ENCODE assay signal across 28 cellular contexts in genomic region chr1:234896477-234897364, GRCh38.
DNase-seq lines count a peak whose midpoint lies in the region; TF ChIP-seq lines count a peak whose summit lies in the region.
"Had no signal": no experiment of that assay in that cellular context is flagged by ENCODE, and none has a peak within 500 bp of the region (broad histone marks: within the 10 kb centered on the region; RNA-seq: fewer than 3 reads in every experiment).

No MANE protein-coding gene starts in this region.

- H4K20me1 ChIP-seq in BLaER1: no peaks in the 10 kb centered on the region

- H3K4me3 ChIP-seq in BLaER1: no peak overlapping the region
- no peak overlapping the region for H3K4me3 ChIP-seq in trophoblast cell (ENCODE audit: low read depth, low read length)
- H3K4me3 ChIP-seq in tibial nerve: no peak overlapping the region
- H3K4me3 ChIP-seq: body of pancreas, dorsolateral prefrontal cortex, esophagus squamous epithelium, lower lobe of right lung, smooth muscle cell, stomach, thyroid gland had no signal

- H3K4me1 ChIP-seq in BLaER1 (peaks cover 65% of the 10 kb centered on the region), trophoblast cell (ENCODE audit: control insufficient read depth in 1 of 2, insufficient read depth in 2 of 2, low read length in 2 of 2) (peaks cover 12 to 18% of the 10 kb centered on the region in 2 experiments), tibial nerve (peaks cover 0 to 14% (median 0%) of the 10 kb centered on the region in 4 donors)

- H2BK5ac ChIP-seq in trophoblast cell (ENCODE audit: low read depth, low read length, poor library complexity): no peak overlapping the region

- no peaks in the 10 kb centered on the region for H3K79me1 ChIP-seq in trophoblast cell (ENCODE audit: low read length)

- no peak overlapping the region for H2AFZ ChIP-seq in trophoblast cell (ENCODE audit: insufficient read depth, low read length, poor library complexity)

- H3K9me3 ChIP-seq in BLaER1 (no peaks in the 10 kb centered on the region), trophoblast cell (ENCODE audit: insufficient read depth, low read depth, low read length) (no peaks in the 10 kb centered on the region), tibial nerve (no peaks in the 10 kb centered on the region)
- H3K9me3 ChIP-seq: body of pancreas, esophagus squamous epithelium, lower lobe of right lung, stomach, thyroid gland had no signal

- peak overlapping the region; percentile 11 for H4K91ac ChIP-seq in trophoblast cell (ENCODE audit: low read depth, low read length)

- in situ Hi-C loops in G401 (cut with HindIII; ENCODE audit: low sequenced_read_pairs): no loop called here

- H3K27ac ChIP-seq in BLaER1 (0 out of 2 replicates have a peak overlapping the region, but pooled peaks have one; percentile 20), trophoblast cell (ENCODE audit: low read depth, low read length) (no peak overlapping the region), tibial nerve (no peak overlapping the region)
- H3K27ac ChIP-seq: body of pancreas, dorsolateral prefrontal cortex, esophagus squamous epithelium, foreskin keratinocyte, lower lobe of right lung, thyroid gland had no signal

- no peak overlapping the region for H3K14ac ChIP-seq in trophoblast cell (ENCODE audit: low read length)

- no CpG with 5 or more reads among the region's 15 CpGs for WGBS in trophoblast cell (ENCODE audit: extremely low coverage, insufficient coverage, insufficient read length)
- WGBS in tibial nerve, 2 donors: 87 to 88% methylated on average over 15 of the region's 15 CpGs

- TF ChIP-seq EP300 in tibial nerve (IDR thresholded peaks at IDR 0.05): no peak

- no peak for TF ChIP-seq POLR2A in tibial nerve (IDR thresholded peaks at IDR 0.05)

- H2AK5ac ChIP-seq in trophoblast cell (ENCODE audit: low read length): peak overlapping the region; percentile 44

- no peaks in the 10 kb centered on the region for H3K79me2 ChIP-seq in trophoblast cell (ENCODE audit: control insufficient read depth, insufficient read depth, low read length, poor library complexity)

- no peaks in the 10 kb centered on the region for H3K27me3 ChIP-seq in BLaER1
- H3K27me3 ChIP-seq in trophoblast cell (ENCODE audit: insufficient read depth, low read length): no peaks in the 10 kb centered on the region
- no peaks in the 10 kb centered on the region for H3K27me3 ChIP-seq in tibial nerve
- H3K27me3 ChIP-seq: body of pancreas, dorsolateral prefrontal cortex, esophagus squamous epithelium, foreskin keratinocyte, stomach, thyroid gland had no signal

- no peak overlapping the region for H3K9ac ChIP-seq in BLaER1
- no peak overlapping the region for H3K9ac ChIP-seq in trophoblast cell (ENCODE audit: low read length)

- peak overlapping the region; percentile 58 for H3K4me2 ChIP-seq in BLaER1
- no peak overlapping the region for H3K4me2 ChIP-seq in trophoblast cell (ENCODE audit: low read length)
- H3K4me2 ChIP-seq: smooth muscle cell had no signal

- H3K18ac ChIP-seq in trophoblast cell (ENCODE audit: low read length): peak overlapping the region; percentile 11

- H2BK120ac ChIP-seq in trophoblast cell (ENCODE audit: insufficient read depth, low read length, poor library complexity): no peak overlapping the region

- DNase-seq in G401 (ENCODE audit: low spot score): peak; percentile 63
- peak; percentile 78 for DNase-seq in astrocyte of the hippocampus (ENCODE audit: low read depth, low spot score)
- no peak for DNase-seq in trophoblast cell
- no peak for DNase-seq in A172 (ENCODE audit: low spot score)
- DNase-seq in tibial nerve (ENCODE audit: low spot score in 2 of 2): no peak
- DNase-seq in NCI-H1436 (lab: John Stamatoyannopoulos, UW): no peak
- DNase-seq: activated CD4-positive, alpha-beta T cell treated with anti-CD3 and anti-CD28 coated beads, Interleukin-2, amount 50 U/mL, for 48 hours; activated CD4-positive, CD25-positive, alpha-beta regulatory T cell treated with anti-CD3 and anti-CD28 coated beads, Interleukin-2, amount 50 U/mL, for 72 hours; activated naive CD4-positive, alpha-beta T cell; activated naive CD8-positive, alpha-beta T cell treated with anti-CD3 and anti-CD28 coated beads, Interleukin-2, amount 50 U/mL, for 24 hours; activated T-cell treated with anti-CD3 and anti-CD28 coated beads, Interleukin-2, amount 50 U/mL, for 48 hours; body of pancreas; esophagus squamous epithelium; foreskin keratinocyte; KG1; lower lobe of right lung; naive thymus-derived CD8-positive, alpha-beta T cell; NCI-H1105 treated with DMSO at 0.1 percent for 48 hours; NCI-H2029; NCI-H2227 treated with DMSO at 0.1 percent for 48 hours; NCI-H526; OCI-M1; stimulated activated CD4-positive, alpha-beta T cell treated with anti-CD3 and anti-CD28 coated beads, Interleukin-1b, Interleukin-23, amount 100 ng/mL, for 48 hours; stomach; thyroid gland had no signal

- peak overlapping the region; percentile 11 for H2BK12ac ChIP-seq in trophoblast cell (ENCODE audit: low read length)

- no peak overlapping the region for H4K8ac ChIP-seq in trophoblast cell (ENCODE audit: low read depth, low read length)

- H3K4ac ChIP-seq in trophoblast cell (ENCODE audit: low read depth, low read length): no peak overlapping the region

- TF ChIP-seq CTCF in tibial nerve (IDR thresholded peaks at IDR 0.05): no peak

- H4K12ac ChIP-seq in trophoblast cell (ENCODE audit: low read depth, low read length): no peak overlapping the region

- no peak overlapping the region for H3K23ac ChIP-seq in trophoblast cell (ENCODE audit: low read length)

- no peaks in the 10 kb centered on the region for H3K36me3 ChIP-seq in BLaER1
- H3K36me3 ChIP-seq in trophoblast cell (ENCODE audit: control insufficient read depth in 1 of 2, insufficient read depth in 2 of 2, low read length in 2 of 2): peaks cover 0 to 2% of the 10 kb centered on the region in 2 experiments
- H3K36me3 ChIP-seq in tibial nerve: no peaks in the 10 kb centered on the region
- H3K36me3 ChIP-seq: esophagus squamous epithelium, lower lobe of right lung, stomach, thyroid gland had no signal

Comparison
In these comparisons a context has a peak if more than half of its experiments do, and no peak if none do; other contexts are left out.
1. DNase-seq: peak in G401 (single experiment) and astrocyte of the hippocampus (single experiment); none in trophoblast cell (0 of 2), A172 (single experiment), tibial nerve (0 of 2) and NCI-H1436 (single experiment).